Comparison of ENCODE assay signal across 1 cellular context in the genomic region with DNA sequence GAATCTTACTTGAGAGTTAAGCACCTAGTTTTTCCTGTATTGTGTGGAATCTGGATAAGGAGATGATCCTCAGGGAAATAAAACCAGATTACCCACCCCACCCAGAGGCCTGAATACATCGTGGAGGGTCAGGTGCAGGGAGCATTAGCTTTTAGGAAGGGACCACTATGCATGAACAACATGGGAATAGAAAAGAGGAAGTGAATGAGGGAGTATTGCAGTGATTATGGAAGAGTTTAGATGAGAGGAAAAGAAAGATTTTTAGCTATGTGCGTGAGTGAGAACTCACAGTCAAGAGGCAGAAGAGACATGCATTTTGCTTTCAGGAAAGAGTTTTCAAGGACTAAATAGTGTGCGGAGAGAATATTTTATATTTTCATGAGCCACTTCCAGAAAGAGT.
TF ChIP-seq lines count a peak whose summit lies in the region.

No MANE protein-coding gene starts in this region.

TF ChIP-seq in K562, 482 proteins besides CTCF, POLR2A, EP300 and RAD21 (continued from another document):
- TF ChIP-seq, protein P1, sequence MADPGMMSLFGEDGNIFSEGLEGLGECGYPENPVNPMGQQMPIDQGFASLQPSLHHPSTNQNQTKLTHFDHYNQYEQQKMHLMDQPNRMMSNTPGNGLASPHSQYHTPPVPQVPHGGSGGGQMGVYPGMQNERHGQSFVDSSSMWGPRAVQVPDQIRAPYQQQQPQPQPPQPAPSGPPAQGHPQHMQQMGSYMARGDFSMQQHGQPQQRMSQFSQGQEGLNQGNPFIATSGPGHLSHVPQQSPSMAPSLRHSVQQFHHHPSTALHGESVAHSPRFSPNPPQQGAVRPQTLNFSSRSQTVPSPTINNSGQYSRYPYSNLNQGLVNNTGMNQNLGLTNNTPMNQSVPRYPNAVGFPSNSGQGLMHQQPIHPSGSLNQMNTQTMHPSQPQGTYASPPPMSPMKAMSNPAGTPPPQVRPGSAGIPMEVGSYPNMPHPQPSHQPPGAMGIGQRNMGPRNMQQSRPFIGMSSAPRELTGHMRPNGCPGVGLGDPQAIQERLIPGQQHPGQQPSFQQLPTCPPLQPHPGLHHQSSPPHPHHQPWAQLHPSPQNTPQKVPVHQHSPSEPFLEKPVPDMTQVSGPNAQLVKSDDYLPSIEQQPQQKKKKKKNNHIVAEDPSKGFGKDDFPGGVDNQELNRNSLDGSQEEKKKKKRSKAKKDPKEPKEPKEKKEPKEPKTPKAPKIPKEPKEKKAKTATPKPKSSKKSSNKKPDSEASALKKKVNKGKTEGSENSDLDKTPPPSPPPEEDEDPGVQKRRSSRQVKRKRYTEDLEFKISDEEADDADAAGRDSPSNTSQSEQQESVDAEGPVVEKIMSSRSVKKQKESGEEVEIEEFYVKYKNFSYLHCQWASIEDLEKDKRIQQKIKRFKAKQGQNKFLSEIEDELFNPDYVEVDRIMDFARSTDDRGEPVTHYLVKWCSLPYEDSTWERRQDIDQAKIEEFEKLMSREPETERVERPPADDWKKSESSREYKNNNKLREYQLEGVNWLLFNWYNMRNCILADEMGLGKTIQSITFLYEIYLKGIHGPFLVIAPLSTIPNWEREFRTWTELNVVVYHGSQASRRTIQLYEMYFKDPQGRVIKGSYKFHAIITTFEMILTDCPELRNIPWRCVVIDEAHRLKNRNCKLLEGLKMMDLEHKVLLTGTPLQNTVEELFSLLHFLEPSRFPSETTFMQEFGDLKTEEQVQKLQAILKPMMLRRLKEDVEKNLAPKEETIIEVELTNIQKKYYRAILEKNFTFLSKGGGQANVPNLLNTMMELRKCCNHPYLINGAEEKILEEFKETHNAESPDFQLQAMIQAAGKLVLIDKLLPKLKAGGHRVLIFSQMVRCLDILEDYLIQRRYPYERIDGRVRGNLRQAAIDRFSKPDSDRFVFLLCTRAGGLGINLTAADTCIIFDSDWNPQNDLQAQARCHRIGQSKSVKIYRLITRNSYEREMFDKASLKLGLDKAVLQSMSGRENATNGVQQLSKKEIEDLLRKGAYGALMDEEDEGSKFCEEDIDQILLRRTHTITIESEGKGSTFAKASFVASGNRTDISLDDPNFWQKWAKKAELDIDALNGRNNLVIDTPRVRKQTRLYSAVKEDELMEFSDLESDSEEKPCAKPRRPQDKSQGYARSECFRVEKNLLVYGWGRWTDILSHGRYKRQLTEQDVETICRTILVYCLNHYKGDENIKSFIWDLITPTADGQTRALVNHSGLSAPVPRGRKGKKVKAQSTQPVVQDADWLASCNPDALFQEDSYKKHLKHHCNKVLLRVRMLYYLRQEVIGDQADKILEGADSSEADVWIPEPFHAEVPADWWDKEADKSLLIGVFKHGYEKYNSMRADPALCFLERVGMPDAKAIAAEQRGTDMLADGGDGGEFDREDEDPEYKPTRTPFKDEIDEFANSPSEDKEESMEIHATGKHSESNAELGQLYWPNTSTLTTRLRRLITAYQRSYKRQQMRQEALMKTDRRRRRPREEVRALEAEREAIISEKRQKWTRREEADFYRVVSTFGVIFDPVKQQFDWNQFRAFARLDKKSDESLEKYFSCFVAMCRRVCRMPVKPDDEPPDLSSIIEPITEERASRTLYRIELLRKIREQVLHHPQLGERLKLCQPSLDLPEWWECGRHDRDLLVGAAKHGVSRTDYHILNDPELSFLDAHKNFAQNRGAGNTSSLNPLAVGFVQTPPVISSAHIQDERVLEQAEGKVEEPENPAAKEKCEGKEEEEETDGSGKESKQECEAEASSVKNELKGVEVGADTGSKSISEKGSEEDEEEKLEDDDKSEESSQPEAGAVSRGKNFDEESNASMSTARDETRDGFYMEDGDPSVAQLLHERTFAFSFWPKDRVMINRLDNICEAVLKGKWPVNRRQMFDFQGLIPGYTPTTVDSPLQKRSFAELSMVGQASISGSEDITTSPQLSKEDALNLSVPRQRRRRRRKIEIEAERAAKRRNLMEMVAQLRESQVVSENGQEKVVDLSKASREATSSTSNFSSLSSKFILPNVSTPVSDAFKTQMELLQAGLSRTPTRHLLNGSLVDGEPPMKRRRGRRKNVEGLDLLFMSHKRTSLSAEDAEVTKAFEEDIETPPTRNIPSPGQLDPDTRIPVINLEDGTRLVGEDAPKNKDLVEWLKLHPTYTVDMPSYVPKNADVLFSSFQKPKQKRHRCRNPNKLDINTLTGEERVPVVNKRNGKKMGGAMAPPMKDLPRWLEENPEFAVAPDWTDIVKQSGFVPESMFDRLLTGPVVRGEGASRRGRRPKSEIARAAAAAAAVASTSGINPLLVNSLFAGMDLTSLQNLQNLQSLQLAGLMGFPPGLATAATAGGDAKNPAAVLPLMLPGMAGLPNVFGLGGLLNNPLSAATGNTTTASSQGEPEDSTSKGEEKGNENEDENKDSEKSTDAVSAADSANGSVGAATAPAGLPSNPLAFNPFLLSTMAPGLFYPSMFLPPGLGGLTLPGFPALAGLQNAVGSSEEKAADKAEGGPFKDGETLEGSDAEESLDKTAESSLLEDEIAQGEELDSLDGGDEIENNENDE (IDR thresholded peaks at IDR 0.05; ENCODE audit: low read depth, low read length), result no peak
- TF ChIP-seq STAT5B (CRISPR knock-in tag; IDR thresholded peaks at IDR 0.05) (no peak), ZNF184 (CRISPR knock-in tag; IDR thresholded peaks at IDR 0.05) (no peak), NCOA2 (IDR thresholded peaks at IDR 0.05; ENCODE audit: partially characterized antibody in 2 of 2) (no peak), HDAC1 (IDR thresholded peaks at IDR 0.05) (no peak)
